Comparison of ENCODE assay signal across 14 cellular contexts in the genomic region with DNA sequence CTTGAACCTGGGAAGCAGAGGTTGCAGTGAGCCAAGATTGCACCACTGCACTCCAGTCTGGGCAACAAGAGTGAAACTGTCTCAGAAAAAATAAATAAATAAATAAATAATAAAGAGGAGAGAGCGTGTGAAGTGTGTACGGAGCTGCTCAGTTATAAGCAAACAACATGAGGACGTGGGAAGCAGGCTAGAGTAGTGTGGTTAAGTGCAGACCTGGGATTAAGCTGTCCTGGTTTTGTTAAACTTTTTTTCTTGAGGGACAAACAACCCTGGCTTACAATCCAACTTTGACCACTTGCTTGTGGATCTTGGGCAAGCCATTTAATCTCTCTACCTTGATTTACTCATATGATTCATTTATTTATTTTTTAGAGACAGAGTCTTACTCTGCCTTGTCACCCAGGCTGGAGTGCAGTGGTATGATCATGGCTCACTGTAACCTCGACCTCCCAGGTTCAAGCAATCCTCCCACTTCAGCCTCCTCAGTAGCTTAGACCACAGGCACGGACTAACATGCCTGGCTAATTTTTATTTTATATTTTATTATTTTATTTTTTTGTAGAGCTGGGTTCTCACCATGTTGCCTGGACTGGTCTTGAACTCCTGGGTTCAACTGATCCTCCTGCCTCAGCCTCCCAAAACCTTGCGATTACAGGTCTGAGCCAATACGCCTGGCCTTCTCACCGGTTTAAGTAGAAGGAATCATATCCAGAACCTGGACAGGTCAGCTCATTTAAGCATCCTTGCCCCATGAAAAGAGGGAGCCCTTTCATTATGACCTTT. TPM values are rescaled to one million over a fixed set of nuclear protein-coding genes. Genes with fewer than 3 reads are reported as not detected.
DNase-seq lines count a peak whose midpoint lies in the region; ATAC-seq and TF ChIP-seq lines count a peak whose summit lies in the region.
"Had no signal": no experiment of that assay in that cellular context is flagged by ENCODE, and none has a peak within 500 bp of the region (broad histone marks: within the 10 kb centered on the region; RNA-seq: fewer than 3 reads in every experiment).

No MANE protein-coding gene starts in this region.

- peak overlapping the region; percentile 68 to 95 (median 89) for H3K27ac Mint-ChIP-seq in CD14-positive monocyte

- H2AFZ ChIP-seq in ACC112 (ENCODE audit: low read length, unreplicated experiment) (no peak overlapping the region), PC-3 (ENCODE audit: low read length) (no peak overlapping the region), hepatocyte (no peak overlapping the region)

- ATAC-seq in PC-3, result peak; percentile 29
- ATAC-seq in GM21381 (IDR thresholded peaks at IDR 0.05; ENCODE audit: unreplicated experiment), result no peak

- H3K9me3 Mint-ChIP-seq in CD14-positive monocyte, result peaks cover 0 to 1% (median 0%) of the 10 kb centered on the region in 7 donors

- peaks cover 24% of the 10 kb centered on the region for H3K4me1 ChIP-seq in ACC112 (ENCODE audit: control insufficient read depth, insufficient read depth, low read length, unreplicated experiment)
- H3K4me1 ChIP-seq in PC-3 (ENCODE audit: insufficient read depth, low read length), result peaks cover 23% of the 10 kb centered on the region
- H3K4me1 ChIP-seq in hepatocyte (ENCODE audit: insufficient read depth), result no peaks in the 10 kb centered on the region
- H3K4me1 ChIP-seq: right lobe of liver, thyroid gland had no signal

- peaks cover 0 to 2% (median 1%) of the 10 kb centered on the region in 3 donors for H3K27me3 Mint-ChIP-seq in CD14-positive monocyte (ENCODE audit: low read depth in 3 of 3)

- H3K9me2 ChIP-seq in PC-3 (replicated peaks; ENCODE audit: low read length), result no peaks in the 10 kb centered on the region
- H3K9me2 ChIP-seq in hepatocyte (replicated peaks; ENCODE audit: insufficient read depth), result no peaks in the 10 kb centered on the region

- WGBS in hepatocyte (ENCODE audit: low lambda C conversion rate, missing lambda C conversion rate), result 83% methylated on average over 8 of the region's 8 CpGs

- TF ChIP-seq CTCF in CD14-positive monocyte (IDR thresholded peaks at IDR 0.05) (no peak), PC-3 (conservative IDR thresholded peaks at IDR 0.05; ENCODE audit: low read depth, low read length) (no peak), fibroblast of mammary gland (conservative IDR thresholded peaks at IDR 0.05; ENCODE audit: control insufficient read depth, insufficient read depth, low read depth, low read length) (no peak), hepatocyte (IDR thresholded peaks at IDR 0.05; ENCODE audit: poor library complexity) (no peak)

- H3K27ac ChIP-seq in ACC112 (ENCODE audit: low read depth, low read length) (peak overlapping the region; percentile 59), PC-3 (ENCODE audit: low read length) (peak overlapping the region; percentile 71), hepatocyte (no peak overlapping the region)
- H3K27ac ChIP-seq: right lobe of liver, thyroid gland had no signal

- H4K20me1 ChIP-seq in PC-3 (ENCODE audit: low read length), result no peaks in the 10 kb centered on the region
- no peaks in the 10 kb centered on the region for H4K20me1 ChIP-seq in hepatocyte (ENCODE audit: insufficient read depth, poor library complexity, severe bottlenecking)

- BruUV-seq in PC-3 (replicated peaks; lab: Mats Ljungman, UMichigan), result no TSS peak

- H3K79me2 ChIP-seq in ACC112 (ENCODE audit: control insufficient read depth, insufficient read depth, low read length, unreplicated experiment), result no peaks in the 10 kb centered on the region
- no peaks in the 10 kb centered on the region for H3K79me2 ChIP-seq in PC-3 (ENCODE audit: low read length)
- no peaks in the 10 kb centered on the region for H3K79me2 ChIP-seq in hepatocyte

- no peaks in the 10 kb centered on the region for H3K27me3 ChIP-seq in ACC112 (ENCODE audit: insufficient read depth, low read length)
- no peaks in the 10 kb centered on the region for H3K27me3 ChIP-seq in PC-3 (ENCODE audit: low read length)
- no peaks in the 10 kb centered on the region for H3K27me3 ChIP-seq in hepatocyte
- H3K27me3 ChIP-seq: right lobe of liver, thyroid gland had no signal

- no peaks in the 10 kb centered on the region for H3F3A ChIP-seq in PC-3 (ENCODE audit: low read length, unreplicated experiment)

- CTCF ChIA-PET in PC-3 (lab: Charles Lee), result interaction anchor here (0.6 to 0.7 kb wide), 2 partner anchors 12 to 20 kb away, joined by 3 to 4 read pairs; no protein-coding TSS in a partner anchor

- H3K4me3 Mint-ChIP-seq in CD14-positive monocyte, result no peak overlapping the region

- H3K4me2 ChIP-seq in PC-3 (ENCODE audit: low read length) (peak overlapping the region; percentile 42), hepatocyte (no peak overlapping the region)

- POLR2A ChIA-PET in PC-3 (lab: Charles Lee; ENCODE audit: unreplicated experiment), result interaction anchor here (0.5 kb wide), 1 partner anchor 119 kb away, joined by 4 read pairs; no protein-coding TSS in a partner anchor

- intact Hi-C loops in CD14-positive monocyte (cut with micrococcal nuclease), result loop anchor here in 1 of 2 donors (5.0 kb wide), 1 partner anchor 40 kb away; no protein-coding TSS in a partner anchor
- intact Hi-C loops in PC-3 (cut with micrococcal nuclease), result no loop called here

- H3K36me3 ChIP-seq in ACC112 (ENCODE audit: insufficient read depth, low read length), result no peaks in the 10 kb centered on the region
- H3K36me3 ChIP-seq in PC-3 (ENCODE audit: low read depth, low read length), result no peaks in the 10 kb centered on the region
- no peaks in the 10 kb centered on the region for H3K36me3 ChIP-seq in hepatocyte (replicated peaks; ENCODE audit: insufficient read depth, low read depth)
- H3K36me3 ChIP-seq: right lobe of liver, thyroid gland had no signal

- H3K4me1 Mint-ChIP-seq in CD14-positive monocyte, result peaks cover 48% of the 10 kb centered on the region

- no peak overlapping the region for H3K9ac ChIP-seq in PC-3 (ENCODE audit: low read length)

- peaks cover 2 to 3% of the 10 kb centered on the region in 2 donors for H3K36me3 Mint-ChIP-seq in CD14-positive monocyte

- no peaks in the 10 kb centered on the region for H3K9me3 ChIP-seq in PC-3 (ENCODE audit: low read length)
- H3K9me3 ChIP-seq in hepatocyte (ENCODE audit: low read depth), result no peaks in the 10 kb centered on the region
- H3K9me3 ChIP-seq: right lobe of liver, thyroid gland had no signal

- no peak overlapping the region for H3K4me3 ChIP-seq in ACC112 (ENCODE audit: low read depth, low read length)
- no peak overlapping the region for H3K4me3 ChIP-seq in PC-3 (ENCODE audit: low read length)
- H3K4me3 ChIP-seq in fibroblast of mammary gland (ENCODE audit: control insufficient read depth, low read depth, low read length), result no peak overlapping the region
- no peak overlapping the region for H3K4me3 ChIP-seq in hepatocyte
- H3K4me3 ChIP-seq: right lobe of liver, thyroid gland had no signal

- DNase-seq in CD14-positive monocyte (ENCODE audit: low spot score), result no peak
- DNase-seq in PC-3, result peak; percentile 39
- DNase-seq in fibroblast of mammary gland (ENCODE audit: low read depth), result peak; percentile 27
- DNase-seq in hepatocyte (ENCODE audit: low spot score), result no peak
- no peak for DNase-seq in NCI-H774 (lab: John Stamatoyannopoulos, UW)
- DNase-seq: DND-41, hippocampal formation, midbrain, NCI-H187 treated with DMSO at 0.1 percent for 48 hours, NCI-H524, thyroid gland had no signal

RNA-seq across cellular contexts. Expression of a gene that starts 52.7 kb away (rescaled TPM):
- polyA plus RNA-seq in CD14-positive monocyte (100 to 1,000 TPM; 188 to 189 TPM), hepatocyte (27.1 and 30.2 TPM in 2 replicates)
- total RNA-seq in PC-3 (2014; rRNA removed) (98.2 and 111 TPM in 2 replicates), hepatocyte (30.6 and 36.2 TPM in 2 replicates)

Comparison
In these comparisons a context has a peak if more than half of its experiments do, and no peak if none do; other contexts are left out.
1. DNase-seq: peak in PC-3 (single experiment) and fibroblast of mammary gland (single experiment); none in CD14-positive monocyte (single experiment), hepatocyte (single experiment) and NCI-H774 (single experiment).